16 cellular contexts compared by ENCODE assay signal in genomic region chr16:16009396-16009795, GRCh38. TPM values are rescaled to one million over a fixed set of nuclear protein-coding genes. Genes with fewer than 3 reads are reported as not detected.
DNase-seq lines count a peak whose midpoint lies in the region; ATAC-seq and TF ChIP-seq lines count a peak whose summit lies in the region.
"Had no signal": no experiment of that assay in that cellular context is flagged by ENCODE, and none has a peak within 500 bp of the region (broad histone marks: within the 10 kb centered on the region; RNA-seq: fewer than 3 reads in every experiment).

No MANE protein-coding gene starts in this region.

- H3K27ac ChIP-seq in Panc1 (ENCODE audit: low read length) (peak overlapping the region; percentile 8; the same call in 1 of the 2 replicates), gastrocnemius medialis (peak overlapping the region; percentile 66 to 87 (median 77))
- H3K27ac ChIP-seq: VCaP had no signal

- no peaks in the 10 kb centered on the region for H3K27me3 Mint-ChIP-seq in activated CD4-positive, alpha-beta T cell treated with anti-CD3 and anti-CD28 coated beads, Interleukin-2, amount 10 ng/mL, durations not matched to agents 24 days and 14 days
- H3K27me3 Mint-ChIP-seq in Caco-2 (ENCODE audit: insufficient read depth, unreplicated experiment): no peaks in the 10 kb centered on the region

- no peaks in the 10 kb centered on the region for H3K9me3 Mint-ChIP-seq in activated CD4-positive, alpha-beta T cell treated with anti-CD3 and anti-CD28 coated beads, Interleukin-2, amount 10 ng/mL, durations not matched to agents 24 days and 14 days
- H3K9me3 Mint-ChIP-seq in Caco-2 (ENCODE audit: unreplicated experiment): no peaks in the 10 kb centered on the region

- H3K4me3 Mint-ChIP-seq in activated CD4-positive, alpha-beta T cell treated with anti-CD3 and anti-CD28 coated beads, Interleukin-2, amount 10 ng/mL, durations not matched to agents 24 days and 14 days: no peak overlapping the region
- no peak overlapping the region for H3K4me3 Mint-ChIP-seq in Caco-2 (ENCODE audit: unreplicated experiment)

- BruUV-seq in Panc1 (replicated peaks; lab: Mats Ljungman, UMichigan): no TSS peak
- no TSS peak for BruUV-seq in Caco-2 (replicated peaks; lab: Mats Ljungman, UMichigan)

- no peak for TF ChIP-seq POLR2A in gastrocnemius medialis (IDR thresholded peaks at IDR 0.05)

- peaks cover 57% of the 10 kb centered on the region for H3K36me3 Mint-ChIP-seq in activated CD4-positive, alpha-beta T cell treated with anti-CD3 and anti-CD28 coated beads, Interleukin-2, amount 10 ng/mL, durations not matched to agents 24 days and 14 days (ENCODE audit: low read depth)
- peaks cover 15% of the 10 kb centered on the region for H3K36me3 Mint-ChIP-seq in Caco-2 (ENCODE audit: insufficient read depth, unreplicated experiment)

- H3K27me3 ChIP-seq in Panc1 (ENCODE audit: control insufficient read depth, insufficient read depth, low read length) (no peaks in the 10 kb centered on the region), gastrocnemius medialis (no peaks in the 10 kb centered on the region), Caco-2 (replicated peaks; ENCODE audit: control insufficient read depth, insufficient read depth, low read length) (no peaks in the 10 kb centered on the region)

- H3K4me1 ChIP-seq in Panc1 (ENCODE audit: control insufficient read depth, insufficient read depth, low read length): peaks cover 30% of the 10 kb centered on the region
- peaks cover 32 to 34% of the 10 kb centered on the region in 2 donors for H3K4me1 ChIP-seq in gastrocnemius medialis
- no peaks in the 10 kb centered on the region for H3K4me1 ChIP-seq in Caco-2

- no peak overlapping the region for H3K4me3 ChIP-seq in Panc1 (ENCODE audit: low read depth in 2 of 2, low read length in 2 of 2)
- no peak overlapping the region for H3K4me3 ChIP-seq in gastrocnemius medialis
- H3K4me3 ChIP-seq in Caco-2 (ENCODE audit: low read depth, low read length): no peak overlapping the region

- intact Hi-C loops in activated CD4-positive, alpha-beta T cell treated with anti-CD3 and anti-CD28 coated beads, Interleukin-2, amount 10 ng/mL, durations not matched to agents 24 days and 14 days (cut with micrococcal nuclease): no loop called here
- intact Hi-C loops in Panc1 (cut with micrococcal nuclease; ENCODE audit: unreplicated experiment): no loop called here
- intact Hi-C loops in left ventricle myocardium superior (cut with micrococcal nuclease): no loop called here
- intact Hi-C loops in gastrocnemius medialis (cut with DNase I; ENCODE audit: low total_unique reads): loop anchor here (1.0 kb wide), 1 partner anchor 20 kb away; no protein-coding TSS in a partner anchor
- intact Hi-C loops in Caco-2 (cut with micrococcal nuclease; ENCODE audit: unreplicated experiment): no loop called here

- TF ChIP-seq CTCF in Panc1 (IDR thresholded peaks at IDR 0.05): no peak
- no peak for TF ChIP-seq CTCF in gastrocnemius medialis (IDR thresholded peaks at IDR 0.05 in 4 of 5, conservative IDR thresholded peaks at IDR 0.05 in 1 of 5)
- TF ChIP-seq CTCF in Caco-2 (IDR thresholded peaks at IDR 0.05; ENCODE audit: insufficient read depth in 1 of 2, low read depth in 1 of 2, low read length in 1 of 2, severe bottlenecking in 1 of 2, unreplicated experiment in 1 of 2): no peak

- ATAC-seq in Panc1: no peak
- ATAC-seq in left ventricle myocardium superior: peak; percentile 94
- ATAC-seq in gastrocnemius medialis: peak; percentile 83 to 89

- H3K4me1 Mint-ChIP-seq in activated CD4-positive, alpha-beta T cell treated with anti-CD3 and anti-CD28 coated beads, Interleukin-2, amount 10 ng/mL, durations not matched to agents 24 days and 14 days: peaks cover 15% of the 10 kb centered on the region
- peaks cover 11% of the 10 kb centered on the region for H3K4me1 Mint-ChIP-seq in Caco-2 (ENCODE audit: low read depth, unreplicated experiment)

- in situ Hi-C loops in Panc1 (cut with HindIII; ENCODE audit: low pct_unique_long_range_greater_than_20kb, low sequenced_read_pairs): no loop called here
- in situ Hi-C loops in gastrocnemius medialis (cut with MboI; ENCODE audit: low sequenced_read_pairs in 4 of 4): loop anchor here in 1 of 4 donors (25.0 kb wide), 1 partner anchor 122 kb away; the partner anchor contains the start of gene CEP20

- CTCF ChIA-PET in Panc1 (lab: Charles Lee) (no interaction called here), Caco-2 (lab: Charles Lee) (no interaction called here)

- no peaks in the 10 kb centered on the region for H3K36me3 ChIP-seq in Panc1 (ENCODE audit: control insufficient read depth, insufficient read depth, low read length)
- no peaks in the 10 kb centered on the region for H3K36me3 ChIP-seq in gastrocnemius medialis
- H3K36me3 ChIP-seq in Caco-2 (ENCODE audit: control insufficient read depth, insufficient read depth, low read length): no peaks in the 10 kb centered on the region

- H3K9me3 ChIP-seq in Panc1 (ENCODE audit: control insufficient read depth, insufficient read depth, low read depth, low read length) (no peaks in the 10 kb centered on the region), gastrocnemius medialis (no peaks in the 10 kb centered on the region), Caco-2 (no peaks in the 10 kb centered on the region)

- DNase-seq in activated CD4-positive, alpha-beta T cell treated with anti-CD3 and anti-CD28 coated beads, Interleukin-2, amount 10 ng/mL, durations not matched to agents 24 days and 14 days: no peak
- DNase-seq in activated CD4-positive, alpha-beta T cell treated with anti-CD3 and anti-CD28 coated beads, Interleukin-2, amount 50 U/mL, for 4 hours: no peak
- no peak for DNase-seq in Panc1 (ENCODE audit: low read depth, low spot score)
- peak; percentile 81 for DNase-seq in left ventricle myocardium superior
- DNase-seq in gastrocnemius medialis: peak; percentile 81 to 83
- DNase-seq in Caco-2: no peak
- DNase-seq in Ammon's horn (ENCODE audit: low spot score): no peak
- no peak for DNase-seq in NOMO-1 (lab: John Stamatoyannopoulos, UW; ENCODE audit: unreplicated experiment in 2 of 2)
- DNase-seq: activated CD8-positive, alpha-beta memory T cell treated with anti-CD3 and anti-CD28 coated beads, Interleukin-2, amount 50 U/mL, for 4 hours; cerebellar nuclear complex; GOT3; head of caudate nucleus; MV-4-11; right cardiac atrium; stimulated activated CD4-positive, alpha-beta T cell treated with anti-CD3 and anti-CD28 coated beads, Interleukin-4, amount 100 ng/mL, for 1 hour had no signal

- POLR2A ChIA-PET in Panc1 (lab: Charles Lee): interaction anchor here (0.6 kb wide), 1 partner anchor 215 kb away, joined by 4 read pairs; no protein-coding TSS in a partner anchor
- POLR2A ChIA-PET in Caco-2 (lab: Charles Lee): no interaction called here

- peak overlapping the region; percentile 52 for H3K27ac Mint-ChIP-seq in activated CD4-positive, alpha-beta T cell treated with anti-CD3 and anti-CD28 coated beads, Interleukin-2, amount 10 ng/mL, durations not matched to agents 24 days and 14 days
- no peak overlapping the region for H3K27ac Mint-ChIP-seq in Caco-2 (ENCODE audit: unreplicated experiment)

RNA-seq across cellular contexts. Expression of gene ABCC1, which starts 60.0 kb away (rescaled TPM):
- total RNA-seq in activated CD4-positive, alpha-beta T cell treated with anti-CD3 and anti-CD28 coated beads, Interleukin-2, amount 10 ng/mL, durations not matched to agents 24 days and 14 days: 92.2 and 93.5 TPM in 2 replicates
- total RNA-seq in Panc1 (2021; ENCODE audit: unreplicated experiment) (296 TPM), left ventricle myocardium superior (23.2 TPM), gastrocnemius medialis (10 to 100 TPM; 19.3 to 43.7 (median 26.2) TPM), Caco-2 (2022) (22.3 and 24.8 TPM in 2 replicates)
- polyA plus RNA-seq in Panc1 (2012; ENCODE audit: insufficient read length): 397 TPM

Comparison
In these comparisons a context has a peak if more than half of its experiments do, and no peak if none do; other contexts are left out.
1. DNase-seq: peak in left ventricle myocardium superior (single experiment) and gastrocnemius medialis (2 of 2); none in activated CD4-positive, alpha-beta T cell treated with anti-CD3 and anti-CD28 coated beads, Interleukin-2, amount 10 ng/mL, durations not matched to agents 24 days and 14 days (single experiment), activated CD4-positive, alpha-beta T cell treated with anti-CD3 and anti-CD28 coated beads, Interleukin-2, amount 50 U/mL, for 4 hours (0 of 2), Panc1 (single experiment), Caco-2 (0 of 2), Ammon's horn (single experiment) and NOMO-1 (0 of 2).